Comparison of ENCODE assay signal across 1 cellular context in the genomic region with DNA sequence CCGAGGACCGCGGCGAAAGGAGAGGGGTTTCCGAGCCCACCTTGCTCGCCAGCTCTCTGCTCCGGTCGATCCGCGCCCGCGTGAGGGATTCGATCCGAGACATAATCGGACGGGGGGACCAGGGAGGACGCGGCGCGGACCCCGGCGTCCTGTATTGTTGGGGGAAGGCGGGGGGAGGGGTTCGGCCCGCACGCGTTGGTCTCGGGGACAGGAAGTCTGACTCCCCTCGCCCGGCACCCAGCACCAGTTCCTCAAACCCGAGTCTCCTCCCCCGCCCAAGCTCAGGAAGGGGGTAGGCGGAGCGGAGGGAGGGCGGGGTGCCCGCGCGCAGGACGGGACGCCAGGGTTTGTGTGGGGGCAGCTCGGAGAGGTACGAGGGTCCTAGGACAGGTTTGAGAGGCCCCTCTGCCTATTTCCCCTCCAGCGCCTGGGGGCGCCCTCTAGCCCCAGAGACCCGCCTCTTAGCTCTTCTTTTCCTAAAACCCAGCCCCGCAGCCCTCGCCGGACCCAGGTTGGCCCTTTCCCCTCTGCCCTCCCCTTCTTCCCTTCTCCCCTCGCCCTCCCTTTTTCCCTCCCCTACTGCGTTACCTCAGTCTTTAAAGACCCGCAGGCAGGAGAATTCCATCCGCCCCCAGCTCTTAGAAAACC.
TF ChIP-seq lines count a peak whose summit lies in the region.

A gene (minus strand): TSS at position 223 of the 648 bp plus-strand sequence. CDS start 120 bp downstream, at position 103.

TF ChIP-seq in HepG2, 621 proteins besides CTCF, POLR2A, EP300 and RAD21 (continued from another document and continues in another):
- TF ChIP-seq, protein P1, sequence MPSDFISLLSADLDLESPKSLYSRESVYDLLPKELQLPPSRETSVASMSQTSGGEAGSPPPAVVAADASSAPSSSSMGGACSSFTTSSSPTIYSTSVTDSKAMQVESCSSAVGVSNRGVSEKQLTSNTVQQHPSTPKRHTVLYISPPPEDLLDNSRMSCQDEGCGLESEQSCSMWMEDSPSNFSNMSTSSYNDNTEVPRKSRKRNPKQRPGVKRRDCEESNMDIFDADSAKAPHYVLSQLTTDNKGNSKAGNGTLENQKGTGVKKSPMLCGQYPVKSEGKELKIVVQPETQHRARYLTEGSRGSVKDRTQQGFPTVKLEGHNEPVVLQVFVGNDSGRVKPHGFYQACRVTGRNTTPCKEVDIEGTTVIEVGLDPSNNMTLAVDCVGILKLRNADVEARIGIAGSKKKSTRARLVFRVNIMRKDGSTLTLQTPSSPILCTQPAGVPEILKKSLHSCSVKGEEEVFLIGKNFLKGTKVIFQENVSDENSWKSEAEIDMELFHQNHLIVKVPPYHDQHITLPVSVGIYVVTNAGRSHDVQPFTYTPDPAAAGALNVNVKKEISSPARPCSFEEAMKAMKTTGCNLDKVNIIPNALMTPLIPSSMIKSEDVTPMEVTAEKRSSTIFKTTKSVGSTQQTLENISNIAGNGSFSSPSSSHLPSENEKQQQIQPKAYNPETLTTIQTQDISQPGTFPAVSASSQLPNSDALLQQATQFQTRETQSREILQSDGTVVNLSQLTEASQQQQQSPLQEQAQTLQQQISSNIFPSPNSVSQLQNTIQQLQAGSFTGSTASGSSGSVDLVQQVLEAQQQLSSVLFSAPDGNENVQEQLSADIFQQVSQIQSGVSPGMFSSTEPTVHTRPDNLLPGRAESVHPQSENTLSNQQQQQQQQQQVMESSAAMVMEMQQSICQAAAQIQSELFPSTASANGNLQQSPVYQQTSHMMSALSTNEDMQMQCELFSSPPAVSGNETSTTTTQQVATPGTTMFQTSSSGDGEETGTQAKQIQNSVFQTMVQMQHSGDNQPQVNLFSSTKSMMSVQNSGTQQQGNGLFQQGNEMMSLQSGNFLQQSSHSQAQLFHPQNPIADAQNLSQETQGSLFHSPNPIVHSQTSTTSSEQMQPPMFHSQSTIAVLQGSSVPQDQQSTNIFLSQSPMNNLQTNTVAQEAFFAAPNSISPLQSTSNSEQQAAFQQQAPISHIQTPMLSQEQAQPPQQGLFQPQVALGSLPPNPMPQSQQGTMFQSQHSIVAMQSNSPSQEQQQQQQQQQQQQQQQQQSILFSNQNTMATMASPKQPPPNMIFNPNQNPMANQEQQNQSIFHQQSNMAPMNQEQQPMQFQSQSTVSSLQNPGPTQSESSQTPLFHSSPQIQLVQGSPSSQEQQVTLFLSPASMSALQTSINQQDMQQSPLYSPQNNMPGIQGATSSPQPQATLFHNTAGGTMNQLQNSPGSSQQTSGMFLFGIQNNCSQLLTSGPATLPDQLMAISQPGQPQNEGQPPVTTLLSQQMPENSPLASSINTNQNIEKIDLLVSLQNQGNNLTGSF (CRISPR knock-in tag; IDR thresholded peaks at IDR 0.05), result no peak
- no peak for TF ChIP-seq ZNF253 (CRISPR knock-in tag; IDR thresholded peaks at IDR 0.05; ENCODE audit: borderline replicate concordance)
- TF ChIP-seq SAP130 (CRISPR knock-in tag; IDR thresholded peaks at IDR 0.05; ENCODE audit: low read depth), result peak; percentile 61; the same call in 1 of the 2 replicates
- no peak for TF ChIP-seq EED (CRISPR knock-in tag; IDR thresholded peaks at IDR 0.05)
- TF ChIP-seq SOX6 (IDR thresholded peaks at IDR 0.05), result no peak
- TF ChIP-seq SOX6 (CRISPR knock-in tag; IDR thresholded peaks at IDR 0.05), result peak; percentile 26; the same call in 1 of the 2 replicates
- TF ChIP-seq, protein P2, sequence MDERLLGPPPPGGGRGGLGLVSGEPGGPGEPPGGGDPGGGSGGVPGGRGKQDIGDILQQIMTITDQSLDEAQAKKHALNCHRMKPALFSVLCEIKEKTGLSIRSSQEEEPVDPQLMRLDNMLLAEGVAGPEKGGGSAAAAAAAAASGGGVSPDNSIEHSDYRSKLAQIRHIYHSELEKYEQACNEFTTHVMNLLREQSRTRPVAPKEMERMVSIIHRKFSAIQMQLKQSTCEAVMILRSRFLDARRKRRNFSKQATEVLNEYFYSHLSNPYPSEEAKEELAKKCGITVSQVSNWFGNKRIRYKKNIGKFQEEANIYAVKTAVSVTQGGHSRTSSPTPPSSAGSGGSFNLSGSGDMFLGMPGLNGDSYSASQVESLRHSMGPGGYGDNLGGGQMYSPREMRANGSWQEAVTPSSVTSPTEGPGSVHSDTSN (CRISPR knock-in tag; IDR thresholded peaks at IDR 0.05), result no peak
- no peak for TF ChIP-seq PRPF4 (IDR thresholded peaks at IDR 0.05; ENCODE audit: low read depth, low read length, poor library complexity, severe bottlenecking)
- TF ChIP-seq SUZ12 (IDR thresholded peaks at IDR 0.05; ENCODE audit: low read depth, low read length), result no peak
- TF ChIP-seq ZFP36L1 (CRISPR knock-in tag; IDR thresholded peaks at IDR 0.05), result no peak
- no peak for TF ChIP-seq ZNF282 (IDR thresholded peaks at IDR 0.05; ENCODE audit: partially characterized antibody)
- TF ChIP-seq KDM1A (CRISPR knock-in tag; IDR thresholded peaks at IDR 0.05), result no peak
- TF ChIP-seq ELF4 (CRISPR knock-in tag; IDR thresholded peaks at IDR 0.05; ENCODE audit: borderline replicate concordance), result 0 out of 2 replicates have a peak, but pooled peaks have one; percentile 43
- TF ChIP-seq, protein P3, sequence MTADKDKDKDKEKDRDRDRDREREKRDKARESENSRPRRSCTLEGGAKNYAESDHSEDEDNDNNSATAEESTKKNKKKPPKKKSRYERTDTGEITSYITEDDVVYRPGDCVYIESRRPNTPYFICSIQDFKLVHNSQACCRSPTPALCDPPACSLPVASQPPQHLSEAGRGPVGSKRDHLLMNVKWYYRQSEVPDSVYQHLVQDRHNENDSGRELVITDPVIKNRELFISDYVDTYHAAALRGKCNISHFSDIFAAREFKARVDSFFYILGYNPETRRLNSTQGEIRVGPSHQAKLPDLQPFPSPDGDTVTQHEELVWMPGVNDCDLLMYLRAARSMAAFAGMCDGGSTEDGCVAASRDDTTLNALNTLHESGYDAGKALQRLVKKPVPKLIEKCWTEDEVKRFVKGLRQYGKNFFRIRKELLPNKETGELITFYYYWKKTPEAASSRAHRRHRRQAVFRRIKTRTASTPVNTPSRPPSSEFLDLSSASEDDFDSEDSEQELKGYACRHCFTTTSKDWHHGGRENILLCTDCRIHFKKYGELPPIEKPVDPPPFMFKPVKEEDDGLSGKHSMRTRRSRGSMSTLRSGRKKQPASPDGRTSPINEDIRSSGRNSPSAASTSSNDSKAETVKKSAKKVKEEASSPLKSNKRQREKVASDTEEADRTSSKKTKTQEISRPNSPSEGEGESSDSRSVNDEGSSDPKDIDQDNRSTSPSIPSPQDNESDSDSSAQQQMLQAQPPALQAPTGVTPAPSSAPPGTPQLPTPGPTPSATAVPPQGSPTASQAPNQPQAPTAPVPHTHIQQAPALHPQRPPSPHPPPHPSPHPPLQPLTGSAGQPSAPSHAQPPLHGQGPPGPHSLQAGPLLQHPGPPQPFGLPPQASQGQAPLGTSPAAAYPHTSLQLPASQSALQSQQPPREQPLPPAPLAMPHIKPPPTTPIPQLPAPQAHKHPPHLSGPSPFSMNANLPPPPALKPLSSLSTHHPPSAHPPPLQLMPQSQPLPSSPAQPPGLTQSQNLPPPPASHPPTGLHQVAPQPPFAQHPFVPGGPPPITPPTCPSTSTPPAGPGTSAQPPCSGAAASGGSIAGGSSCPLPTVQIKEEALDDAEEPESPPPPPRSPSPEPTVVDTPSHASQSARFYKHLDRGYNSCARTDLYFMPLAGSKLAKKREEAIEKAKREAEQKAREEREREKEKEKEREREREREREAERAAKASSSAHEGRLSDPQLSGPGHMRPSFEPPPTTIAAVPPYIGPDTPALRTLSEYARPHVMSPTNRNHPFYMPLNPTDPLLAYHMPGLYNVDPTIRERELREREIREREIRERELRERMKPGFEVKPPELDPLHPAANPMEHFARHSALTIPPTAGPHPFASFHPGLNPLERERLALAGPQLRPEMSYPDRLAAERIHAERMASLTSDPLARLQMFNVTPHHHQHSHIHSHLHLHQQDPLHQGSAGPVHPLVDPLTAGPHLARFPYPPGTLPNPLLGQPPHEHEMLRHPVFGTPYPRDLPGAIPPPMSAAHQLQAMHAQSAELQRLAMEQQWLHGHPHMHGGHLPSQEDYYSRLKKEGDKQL (CRISPR knock-in tag; IDR thresholded peaks at IDR 0.05; ENCODE audit: low read depth), result no peak
- TF ChIP-seq ZNF549 (CRISPR knock-in tag; IDR thresholded peaks at IDR 0.05), result no peak
- TF ChIP-seq GZF1 (CRISPR knock-in tag; IDR thresholded peaks at IDR 0.05), result no peak
- no peak for TF ChIP-seq RCOR2 (CRISPR knock-in tag; IDR thresholded peaks at IDR 0.05)
- TF ChIP-seq NPAS2 (CRISPR knock-in tag; IDR thresholded peaks at IDR 0.05; ENCODE audit: borderline replicate concordance), result no peak
- TF ChIP-seq ONECUT2 (CRISPR knock-in tag; IDR thresholded peaks at IDR 0.05), result no peak
- TF ChIP-seq, protein P4, sequence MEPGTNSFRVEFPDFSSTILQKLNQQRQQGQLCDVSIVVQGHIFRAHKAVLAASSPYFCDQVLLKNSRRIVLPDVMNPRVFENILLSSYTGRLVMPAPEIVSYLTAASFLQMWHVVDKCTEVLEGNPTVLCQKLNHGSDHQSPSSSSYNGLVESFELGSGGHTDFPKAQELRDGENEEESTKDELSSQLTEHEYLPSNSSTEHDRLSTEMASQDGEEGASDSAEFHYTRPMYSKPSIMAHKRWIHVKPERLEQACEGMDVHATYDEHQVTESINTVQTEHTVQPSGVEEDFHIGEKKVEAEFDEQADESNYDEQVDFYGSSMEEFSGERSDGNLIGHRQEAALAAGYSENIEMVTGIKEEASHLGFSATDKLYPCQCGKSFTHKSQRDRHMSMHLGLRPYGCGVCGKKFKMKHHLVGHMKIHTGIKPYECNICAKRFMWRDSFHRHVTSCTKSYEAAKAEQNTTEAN (CRISPR knock-in tag; conservative IDR thresholded peaks at IDR 0.05), result no peak
- no peak for TF ChIP-seq TGIF2 (CRISPR knock-in tag; IDR thresholded peaks at IDR 0.05)
- TF ChIP-seq HCFC1 (IDR thresholded peaks at IDR 0.05; ENCODE audit: low read depth, low read length), result no peak
- TF ChIP-seq ZNF782 (CRISPR knock-in tag; IDR thresholded peaks at IDR 0.05; ENCODE audit: borderline replicate concordance), result no peak
- TF ChIP-seq, protein P5, sequence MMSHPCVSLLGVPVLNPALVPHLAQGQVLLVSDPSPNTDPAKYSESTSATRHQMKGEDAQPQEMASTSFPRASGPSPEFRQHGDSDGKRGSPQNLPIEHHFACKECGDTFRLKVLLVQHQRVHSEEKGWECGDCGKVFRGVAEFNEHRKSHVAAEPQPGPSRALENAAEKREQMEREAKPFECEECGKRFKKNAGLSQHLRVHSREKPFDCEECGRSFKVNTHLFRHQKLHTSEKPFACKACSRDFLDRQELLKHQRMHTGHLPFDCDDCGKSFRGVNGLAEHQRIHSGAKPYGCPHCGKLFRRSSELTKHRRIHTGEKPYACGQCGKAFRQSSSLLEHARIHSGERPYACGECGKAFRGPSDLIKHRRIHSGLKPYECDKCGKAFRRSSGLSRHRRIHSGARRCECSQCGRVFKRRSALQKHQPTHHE (CRISPR knock-in tag; IDR thresholded peaks at IDR 0.05; ENCODE audit: borderline replicate concordance), result no peak
- no peak for TF ChIP-seq RBM39 (IDR thresholded peaks at IDR 0.05; ENCODE audit: low read depth, low read length, poor library complexity, severe bottlenecking)
- TF ChIP-seq, protein P6, sequence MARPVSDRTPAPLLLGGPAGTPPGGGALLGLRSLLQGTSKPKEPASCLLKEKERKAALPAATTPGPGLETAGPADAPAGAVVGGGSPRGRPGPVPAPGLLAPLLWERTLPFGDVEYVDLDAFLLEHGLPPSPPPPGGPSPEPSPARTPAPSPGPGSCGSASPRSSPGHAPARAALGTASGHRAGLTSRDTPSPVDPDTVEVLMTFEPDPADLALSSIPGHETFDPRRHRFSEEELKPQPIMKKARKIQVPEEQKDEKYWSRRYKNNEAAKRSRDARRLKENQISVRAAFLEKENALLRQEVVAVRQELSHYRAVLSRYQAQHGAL (CRISPR knock-in tag; IDR thresholded peaks at IDR 0.05; ENCODE audit: not compliant biosample characterization), result no peak
- no peak for TF ChIP-seq MAFK (conservative IDR thresholded peaks at IDR 0.05 in 1 of 2, IDR thresholded peaks at IDR 0.05 in 1 of 2; ENCODE audit: low read length in 2 of 2)
- no peak for TF ChIP-seq ZNF224 (CRISPR knock-in tag; IDR thresholded peaks at IDR 0.05)
- 0 out of 2 replicates have a peak, but pooled peaks have one; percentile 61 for TF ChIP-seq KLF12 (CRISPR knock-in tag; IDR thresholded peaks at IDR 0.05; ENCODE audit: borderline replicate concordance)
- TF ChIP-seq FOXJ3 (CRISPR knock-in tag; IDR thresholded peaks at IDR 0.05; ENCODE audit: borderline replicate concordance), result no peak
- TF ChIP-seq, protein P7, sequence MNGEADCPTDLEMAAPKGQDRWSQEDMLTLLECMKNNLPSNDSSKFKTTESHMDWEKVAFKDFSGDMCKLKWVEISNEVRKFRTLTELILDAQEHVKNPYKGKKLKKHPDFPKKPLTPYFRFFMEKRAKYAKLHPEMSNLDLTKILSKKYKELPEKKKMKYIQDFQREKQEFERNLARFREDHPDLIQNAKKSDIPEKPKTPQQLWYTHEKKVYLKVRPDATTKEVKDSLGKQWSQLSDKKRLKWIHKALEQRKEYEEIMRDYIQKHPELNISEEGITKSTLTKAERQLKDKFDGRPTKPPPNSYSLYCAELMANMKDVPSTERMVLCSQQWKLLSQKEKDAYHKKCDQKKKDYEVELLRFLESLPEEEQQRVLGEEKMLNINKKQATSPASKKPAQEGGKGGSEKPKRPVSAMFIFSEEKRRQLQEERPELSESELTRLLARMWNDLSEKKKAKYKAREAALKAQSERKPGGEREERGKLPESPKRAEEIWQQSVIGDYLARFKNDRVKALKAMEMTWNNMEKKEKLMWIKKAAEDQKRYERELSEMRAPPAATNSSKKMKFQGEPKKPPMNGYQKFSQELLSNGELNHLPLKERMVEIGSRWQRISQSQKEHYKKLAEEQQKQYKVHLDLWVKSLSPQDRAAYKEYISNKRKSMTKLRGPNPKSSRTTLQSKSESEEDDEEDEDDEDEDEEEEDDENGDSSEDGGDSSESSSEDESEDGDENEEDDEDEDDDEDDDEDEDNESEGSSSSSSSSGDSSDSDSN (CRISPR knock-in tag; IDR thresholded peaks at IDR 0.05), result peak; percentile 56; the same call in 1 of the 2 replicates
- TF ChIP-seq ZNF496 (CRISPR knock-in tag; IDR thresholded peaks at IDR 0.05; ENCODE audit: insufficient replicate concordance), result no peak
- TF ChIP-seq ZNF10 (CRISPR knock-in tag; IDR thresholded peaks at IDR 0.05; ENCODE audit: borderline replicate concordance, low read depth), result no peak
- TF ChIP-seq, protein P8, sequence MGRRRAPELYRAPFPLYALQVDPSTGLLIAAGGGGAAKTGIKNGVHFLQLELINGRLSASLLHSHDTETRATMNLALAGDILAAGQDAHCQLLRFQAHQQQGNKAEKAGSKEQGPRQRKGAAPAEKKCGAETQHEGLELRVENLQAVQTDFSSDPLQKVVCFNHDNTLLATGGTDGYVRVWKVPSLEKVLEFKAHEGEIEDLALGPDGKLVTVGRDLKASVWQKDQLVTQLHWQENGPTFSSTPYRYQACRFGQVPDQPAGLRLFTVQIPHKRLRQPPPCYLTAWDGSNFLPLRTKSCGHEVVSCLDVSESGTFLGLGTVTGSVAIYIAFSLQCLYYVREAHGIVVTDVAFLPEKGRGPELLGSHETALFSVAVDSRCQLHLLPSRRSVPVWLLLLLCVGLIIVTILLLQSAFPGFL (CRISPR knock-in tag; IDR thresholded peaks at IDR 0.05), result no peak
- TF ChIP-seq, protein P9, sequence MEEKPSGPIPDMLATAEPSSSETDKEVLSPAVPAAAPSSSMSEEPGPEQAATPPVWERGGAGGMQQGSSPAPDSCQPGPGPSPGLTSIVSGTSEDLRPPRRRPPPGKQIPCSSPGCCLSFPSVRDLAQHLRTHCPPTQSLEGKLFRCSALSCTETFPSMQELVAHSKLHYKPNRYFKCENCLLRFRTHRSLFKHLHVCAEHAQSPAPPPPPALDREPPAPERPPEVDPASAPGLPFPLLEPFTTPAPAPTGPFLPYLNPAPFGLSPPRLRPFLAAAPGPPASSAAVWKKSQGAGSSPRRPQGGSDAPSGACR (CRISPR knock-in tag; IDR thresholded peaks at IDR 0.05), result no peak
